10 cellular contexts compared by ENCODE assay signal in the genomic region with DNA sequence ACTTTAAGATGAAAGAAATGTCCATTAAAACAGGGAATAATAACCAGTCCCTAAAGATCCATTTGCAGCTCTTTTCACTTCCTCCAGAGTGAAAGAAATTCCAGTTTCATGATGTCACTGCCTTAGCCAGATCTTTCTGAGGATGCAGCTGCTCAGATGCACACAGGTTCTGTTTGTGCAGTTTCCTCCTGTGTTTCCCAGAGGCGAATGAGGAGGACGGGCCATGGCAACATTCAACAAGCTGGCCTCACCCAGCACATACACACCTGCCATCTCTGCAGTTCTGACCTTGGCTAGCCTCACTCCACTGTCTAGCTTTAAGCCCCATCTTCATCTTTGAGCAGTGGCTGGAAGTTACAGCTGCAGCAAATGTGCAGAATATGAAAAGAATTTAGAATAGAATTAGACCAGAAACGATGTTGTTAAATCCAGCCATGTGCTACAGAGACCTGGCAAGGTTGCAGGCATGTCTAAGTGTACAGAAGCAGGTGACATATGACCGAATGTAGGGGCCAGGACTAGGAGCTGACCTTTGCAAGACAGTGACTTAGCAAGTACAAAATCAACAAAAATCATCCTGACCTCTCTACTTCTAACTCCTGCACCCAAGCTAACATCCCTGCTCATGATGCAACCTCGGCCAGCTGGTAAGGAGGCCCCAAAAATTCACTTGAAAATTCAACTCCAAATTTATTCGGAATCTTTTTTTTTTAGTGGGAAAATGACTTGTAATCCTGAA. TPM values are rescaled to one million over a fixed set of nuclear protein-coding genes. Genes with fewer than 3 reads are reported as not detected.
DNase-seq lines count a peak whose midpoint lies in the region; ATAC-seq, FAIRE-seq and TF ChIP-seq lines count a peak whose summit lies in the region.
"Had no signal": no experiment of that assay in that cellular context is flagged by ENCODE, and none has a peak within 500 bp of the region (broad histone marks: within the 10 kb centered on the region; RNA-seq: fewer than 3 reads in every experiment).

No MANE protein-coding gene starts in this region.

- H3K9me3 Mint-ChIP-seq in endodermal cell: peaks cover 26% of the 10 kb centered on the region
- H3K9me3 Mint-ChIP-seq: CD14-positive monocyte had no signal

- H3K4me3 ChIP-seq in A549 (no peak overlapping the region), choroid plexus epithelial cell (ENCODE audit: low read depth, low read length) (no peak overlapping the region), mesenchymal stem cell (ENCODE audit: insufficient read depth in 1 of 2, low read depth in 1 of 2, low read length in 2 of 2) (no peak overlapping the region), endodermal cell (ENCODE audit: low read length) (no peak overlapping the region)

- peaks cover 7% of the 10 kb centered on the region for H3K36me3 Mint-ChIP-seq in endodermal cell (ENCODE audit: low read depth)
- H3K36me3 Mint-ChIP-seq: CD14-positive monocyte had no signal

- TF ChIP-seq POLR2A in A549 (IDR thresholded peaks at IDR 0.05; ENCODE audit: low read length) (no peak), GM12891 (IDR thresholded peaks at IDR 0.05; ENCODE audit: low read depth, low read length) (no peak)

- H3K4me3 Mint-ChIP-seq in endodermal cell: no peak overlapping the region
- H3K4me3 Mint-ChIP-seq: CD14-positive monocyte had no signal

- no peaks in the 10 kb centered on the region for H3K79me1 ChIP-seq in mesenchymal stem cell (replicated peaks; ENCODE audit: low read length, poor library complexity, severe bottlenecking)

- H3K36me3 ChIP-seq in mesenchymal stem cell (ENCODE audit: control insufficient read depth in 1 of 2, insufficient read depth in 2 of 2, low read depth in 1 of 2, low read length in 2 of 2) (no peaks in the 10 kb centered on the region), endodermal cell (ENCODE audit: control insufficient read depth, insufficient read depth, low read length) (no peaks in the 10 kb centered on the region)

- H3K27me3 ChIP-seq in mesenchymal stem cell (ENCODE audit: control insufficient read depth in 1 of 2, insufficient read depth in 1 of 2, low read length in 2 of 2) (no peaks in the 10 kb centered on the region), endodermal cell (ENCODE audit: control insufficient read depth, insufficient read depth, low read length, poor library complexity, severe bottlenecking) (no peaks in the 10 kb centered on the region)

- H3K4me1 Mint-ChIP-seq in endodermal cell: peaks cover 3% of the 10 kb centered on the region
- H3K4me1 Mint-ChIP-seq: CD14-positive monocyte had no signal

- no peak overlapping the region for H2AFZ ChIP-seq in mesenchymal stem cell (ENCODE audit: low read depth, low read length)

- WGBS in A549 (ENCODE audit: missing lambda C conversion rate): 47% methylated on average over 4 of the region's 6 CpGs
- 51% methylated on average over 5 of the region's 6 CpGs for WGBS in mesenchymal stem cell
- 86 to 93% methylated on average over 3 to 6 of the region's 6 CpGs for WGBS in endodermal cell (ENCODE audit: insufficient coverage in 1 of 2, insufficient read length in 1 of 2), 2 experiments

- peak; percentile 21 to 60 for DNase-seq in A549 (ENCODE audit: low read depth in 1 of 2, low spot score in 1 of 2)
- DNase-seq in HTR-8/SVneo (ENCODE audit: insufficient read length, low spot score): peak; percentile 41
- DNase-seq in choroid plexus epithelial cell (ENCODE audit: low read depth): peak; percentile 77
- peak; percentile 52 for DNase-seq in mesenchymal stem cell
- no peak for DNase-seq in GM12891 (ENCODE audit: insufficient read length, low spot score)
- no peak for DNase-seq in endodermal cell
- no peak for DNase-seq in NCI-H128 (lab: John Stamatoyannopoulos, UW; ENCODE audit: unreplicated experiment)
- DNase-seq: NCI-H2081 treated with DMSO at 0.1 percent for 48 hours had no signal

- H4K8ac ChIP-seq in mesenchymal stem cell (ENCODE audit: low read length): no peak overlapping the region

- H4K91ac ChIP-seq in mesenchymal stem cell (ENCODE audit: low read length): no peak overlapping the region

- FAIRE-seq in A549 (lab: Jason Lieb, UNC): no peak
- peak; percentile 31 for FAIRE-seq in HTR-8/SVneo (lab: Jason Lieb, UNC)
- FAIRE-seq in GM12891 (lab: Jason Lieb, UNC): no peak

- H3K27ac ChIP-seq in A549 (peak overlapping the region; percentile 74 to 77), mesenchymal stem cell (ENCODE audit: low read length, poor library complexity, severe bottlenecking) (peak overlapping the region; percentile 76), endodermal cell (ENCODE audit: low read depth, low read length) (no peak overlapping the region)

- H3K14ac ChIP-seq in mesenchymal stem cell (ENCODE audit: low read length in 2 of 2): peak overlapping the region in 1 of 2 experiments; percentile 47

- H2BK120ac ChIP-seq in mesenchymal stem cell (ENCODE audit: low read depth, low read length): no peak overlapping the region

- peak overlapping the region; percentile 73 for H3K9ac ChIP-seq in mesenchymal stem cell (ENCODE audit: low read length)
- H3K9ac ChIP-seq in endodermal cell (ENCODE audit: extremely low read depth, low read length, poor library complexity, severe bottlenecking): no peak overlapping the region

- no peak for TF ChIP-seq RAD21 in A549 (conservative IDR thresholded peaks at IDR 0.05 in 1 of 2, IDR thresholded peaks at IDR 0.05 in 1 of 2)

- H3K9me3 ChIP-seq in A549 (no peaks in the 10 kb centered on the region), mesenchymal stem cell (ENCODE audit: control insufficient read depth, low read length) (no peaks in the 10 kb centered on the region), endodermal cell (ENCODE audit: control insufficient read depth, low read length) (no peaks in the 10 kb centered on the region)

- peak; percentile 35 to 54; a peak in 3 of 6 replicates for ATAC-seq in A549
- no peak for ATAC-seq in HG02973 (IDR thresholded peaks at IDR 0.05; ENCODE audit: unreplicated experiment)

- H3K4me1 ChIP-seq in A549: peaks cover 51% of the 10 kb centered on the region
- H3K4me1 ChIP-seq in mesenchymal stem cell (ENCODE audit: control insufficient read depth, insufficient read depth, low read depth, low read length): peaks cover 5% of the 10 kb centered on the region
- no peaks in the 10 kb centered on the region for H3K4me1 ChIP-seq in endodermal cell (ENCODE audit: control insufficient read depth, insufficient read depth, low read length)

- no peak overlapping the region for H3K27ac Mint-ChIP-seq in endodermal cell
- H3K27ac Mint-ChIP-seq: CD14-positive monocyte had no signal

- no peak overlapping the region for H2AK5ac ChIP-seq in mesenchymal stem cell (ENCODE audit: low read length, severe bottlenecking)

- no peak overlapping the region for H3K23ac ChIP-seq in mesenchymal stem cell (ENCODE audit: low read length in 2 of 2)

- POLR2A ChIA-PET in A549 (lab: Yijun Ruan, JAX): no interaction called here

- TF ChIP-seq EP300 in A549 (IDR thresholded peaks at IDR 0.05): no peak

- H3K4ac ChIP-seq in mesenchymal stem cell (ENCODE audit: low read depth in 1 of 2, low read length in 2 of 2): no peak overlapping the region

- TF ChIP-seq CTCF in A549 (IDR thresholded peaks at IDR 0.05) (no peak), choroid plexus epithelial cell (conservative IDR thresholded peaks at IDR 0.05; ENCODE audit: low read depth, low read length) (no peak), endodermal cell (conservative IDR thresholded peaks at IDR 0.05) (no peak)

- H2BK5ac ChIP-seq in mesenchymal stem cell (ENCODE audit: low read depth, low read length, poor library complexity, severe bottlenecking): no peak overlapping the region

- peak overlapping the region in 1 of 2 experiments; percentile 58 for H3K18ac ChIP-seq in mesenchymal stem cell (ENCODE audit: low read depth in 1 of 2, low read length in 2 of 2)

- peak overlapping the region in 1 of 2 experiments; percentile 35 for H2BK12ac ChIP-seq in mesenchymal stem cell (ENCODE audit: low read length in 2 of 2)

- peaks cover 5% of the 10 kb centered on the region for H3K27me3 Mint-ChIP-seq in endodermal cell (ENCODE audit: insufficient read depth)

- H3K4me2 ChIP-seq in A549: peak overlapping the region; percentile 64
- H3K4me2 ChIP-seq in mesenchymal stem cell (ENCODE audit: low read length, poor library complexity, severe bottlenecking): no peak overlapping the region

- CTCF ChIA-PET in A549 (lab: Yijun Ruan, JAX): interaction anchor here (1.3 to 4.4 kb wide), 8 partner anchors 19 to 143 kb away, joined by 3 to 25 read pairs (median 8); a partner anchor contains a TSS

- no peak overlapping the region for H2BK15ac ChIP-seq in mesenchymal stem cell (ENCODE audit: low read depth, poor library complexity, severe bottlenecking)

TF ChIP-seq in A549, 52 proteins besides CTCF, POLR2A, EP300 and RAD21:
- TF ChIP-seq FOSB (CRISPR knock-in tag; IDR thresholded peaks at IDR 0.05) (no peak), BHLHE40 (IDR thresholded peaks at IDR 0.05; ENCODE audit: low read depth, low read length) (no peak), FOSL2 (IDR thresholded peaks at IDR 0.05) (no peak), FOSL2 (CRISPR knock-in tag; IDR thresholded peaks at IDR 0.05) (no peak), HDAC2 (IDR thresholded peaks at IDR 0.05) (no peak), HOXA7 (CRISPR knock-in tag; IDR thresholded peaks at IDR 0.05) (no peak)

TF ChIP-seq in GM12891, 5 proteins besides CTCF, POLR2A, EP300 and RAD21:
- TF ChIP-seq SPI1 (IDR thresholded peaks at IDR 0.05; ENCODE audit: low read depth, low read length): no peak

RNA-seq across cellular contexts. Expression of a gene that starts 35.0 kb away (rescaled TPM):
- polyA plus RNA-seq in A549 (2011; rRNA removed) (4.6 and 5.1 TPM in 2 replicates), A549 (2017; fragmentation: RNase III; extraction: RNeasy Plus Mini Kit Qiagen cat#74134 plus additional on column Dnase treatment) (5.5 to 6.8 TPM (median 6.4 TPM) in 3 replicates)
- 6.7 and 7.9 TPM in 2 replicates for polyA plus RNA-seq in A549 (2012; cell fraction: cytosol; rRNA removed)
- 6.8 and 7.5 TPM in 2 replicates for polyA plus RNA-seq in A549 (2012; cell fraction: nucleus; rRNA removed)
- polyA minus RNA-seq in A549 (2011; rRNA and poly(A)+ RNA removed): 1.5 and 2.5 TPM in 2 replicates
- polyA plus RNA-seq in mesenchymal stem cell (2013, experiment 1 of 2): 2.1 TPM
- polyA plus RNA-seq in mesenchymal stem cell (2013, experiment 2 of 2): 2.1 TPM
- polyA plus RNA-seq in GM12891 (2012; ENCODE audit: low read depth, missing spikeins): 5.0 TPM
- 1 to 10 TPM; 2.8 to 3.7 TPM for total RNA-seq in endodermal cell
- polyA plus RNA-seq in endodermal cell (2013, experiment 1 of 2): 0.57 TPM
- 0.50 TPM for polyA plus RNA-seq in endodermal cell (2013, experiment 2 of 2)

Comparison
In these comparisons a context has a peak if more than half of its experiments do, and no peak if none do; other contexts are left out.
1. DNase-seq: peak in A549 (2 of 2), HTR-8/SVneo (single experiment), choroid plexus epithelial cell (single experiment) and mesenchymal stem cell (single experiment); none in GM12891 (single experiment), endodermal cell (single experiment) and NCI-H128 (single experiment).